ENCODE assay signal across 13 cellular contexts in the genomic region with DNA sequence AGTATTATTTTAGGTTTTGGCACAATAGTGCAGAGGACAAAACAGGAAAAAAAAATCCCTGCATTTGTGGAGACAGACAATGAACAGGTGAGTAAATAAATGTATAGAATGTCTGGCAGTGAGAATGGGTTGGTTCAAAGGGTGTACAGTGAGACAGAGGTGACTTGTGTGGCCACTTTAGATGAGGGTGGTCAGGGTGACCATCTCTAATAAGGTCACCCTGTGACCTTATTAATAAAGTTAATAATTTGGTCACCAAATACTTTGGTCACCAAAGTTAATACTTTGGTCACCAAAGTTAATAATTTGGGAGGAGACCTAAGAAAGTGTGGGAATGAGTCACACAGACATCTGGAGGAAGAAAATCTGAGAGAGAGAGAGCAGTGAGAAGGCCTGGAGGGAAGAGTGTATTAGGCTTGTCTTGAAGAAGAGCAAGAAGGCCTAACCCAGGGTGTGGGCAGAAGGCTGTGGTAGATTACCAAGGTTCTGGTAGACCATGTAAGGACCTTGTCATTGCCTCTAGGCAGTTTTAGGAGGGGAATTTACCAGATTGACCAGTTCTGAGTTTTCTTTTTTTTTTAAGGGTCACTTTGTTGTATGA.
DNase-seq lines count a peak whose midpoint lies in the region; ATAC-seq and TF ChIP-seq lines count a peak whose summit lies in the region.
"Had no signal": no experiment of that assay in that cellular context is flagged by ENCODE, and none has a peak within 500 bp of the region (broad histone marks: within the 10 kb centered on the region; RNA-seq: fewer than 3 reads in every experiment).

No MANE protein-coding gene starts in this region.

- H3K9me3 Mint-ChIP-seq in naive thymus-derived CD4-positive, alpha-beta T cell: peaks cover 0 to 9% (median 0%) of the 10 kb centered on the region in 11 donors
- H3K9me3 Mint-ChIP-seq: type B pancreatic cell had no signal

- no peak overlapping the region for H3K27ac ChIP-seq in naive thymus-derived CD4-positive, alpha-beta T cell (ENCODE audit: low read depth, low read length)
- H3K27ac ChIP-seq: right atrium auricular region had no signal

- intact Hi-C loops in naive thymus-derived CD4-positive, alpha-beta T cell (cut with micrococcal nuclease): no loop called here

- ATAC-seq in GM19324 (IDR thresholded peaks at IDR 0.05; ENCODE audit: low FRiP score, unreplicated experiment) (peak; percentile 86), HG02610 (IDR thresholded peaks at IDR 0.05; ENCODE audit: unreplicated experiment) (peak; percentile 82), HG03354 (IDR thresholded peaks at IDR 0.05; ENCODE audit: poor library complexity, severe bottlenecking, unreplicated experiment) (peak; percentile 82), esophagus mucosa (no peak)
- peak; percentile 29 for ATAC-seq in naive thymus-derived CD4-positive, alpha-beta T cell
- ATAC-seq: activated CD8-positive, alpha-beta memory T cell treated with anti-CD3 and anti-CD28 coated beads, Interleukin-2, amount 10 ng/mL, durations not matched to agents 7 days and 5 days had no signal

- no peak for TF ChIP-seq CTCF in GM10248 (IDR thresholded peaks at IDR 0.05; ENCODE audit: control extremely low read depth, extremely low read depth, low read depth, missing control alignments)

- no peaks in the 10 kb centered on the region for H3K36me3 Mint-ChIP-seq in naive thymus-derived CD4-positive, alpha-beta T cell
- H3K36me3 Mint-ChIP-seq: type B pancreatic cell had no signal

- H3K9me3 ChIP-seq in naive thymus-derived CD4-positive, alpha-beta T cell (ENCODE audit: control insufficient read depth in 2 of 3, low read length in 3 of 3): no peaks in the 10 kb centered on the region
- H3K9me3 ChIP-seq: right atrium auricular region had no signal

- H3K4me3 ChIP-seq in naive thymus-derived CD4-positive, alpha-beta T cell (ENCODE audit: low read length): no peak overlapping the region
- H3K4me3 ChIP-seq: right atrium auricular region had no signal

- no peak for DNase-seq in naive thymus-derived CD4-positive, alpha-beta T cell
- no peak for DNase-seq in GM03348 (ENCODE audit: low spot score)
- no peak for DNase-seq in NCI-H1417 treated with DMSO at 0.1 percent for 48 hours (lab: John Stamatoyannopoulos, UW)
- no peak for DNase-seq in GM10248 (ENCODE audit: extremely low spot score)
- DNase-seq: activated CD8-positive, alpha-beta memory T cell treated with anti-CD3 and anti-CD28 coated beads, Interleukin-2, amount 10 ng/mL, durations not matched to agents 7 days and 5 days; aorta; NCI-H1694 treated with DMSO at 0.1 percent for 48 hours had no signal

- peaks cover 0 to 8% (median 0%) of the 10 kb centered on the region in 7 donors for H3K4me1 Mint-ChIP-seq in naive thymus-derived CD4-positive, alpha-beta T cell
- H3K4me1 Mint-ChIP-seq: activated CD8-positive, alpha-beta memory T cell treated with anti-CD3 and anti-CD28 coated beads, Interleukin-2, amount 10 ng/mL, durations not matched to agents 7 days and 5 days had no signal

- CTCF ChIA-PET in naive thymus-derived CD4-positive, alpha-beta T cell (lab: Charles Lee): no interaction called here
- CTCF ChIA-PET in GM10248 (lab: Yijun Ruan, JAX): no interaction called here

- no peaks in the 10 kb centered on the region for H3K27me3 ChIP-seq in naive thymus-derived CD4-positive, alpha-beta T cell (ENCODE audit: control insufficient read depth in 2 of 2, insufficient read depth in 2 of 2, low read length in 2 of 2)
- H3K27me3 ChIP-seq: right atrium auricular region had no signal

- POLR2A ChIA-PET in naive thymus-derived CD4-positive, alpha-beta T cell (lab: Charles Lee): no interaction called here
- POLR2A ChIA-PET in GM10248 (lab: Yijun Ruan, JAX): no interaction called here

- peaks cover 0 to 4% (median 0%) of the 10 kb centered on the region in 5 donors for H3K27me3 Mint-ChIP-seq in naive thymus-derived CD4-positive, alpha-beta T cell
- H3K27me3 Mint-ChIP-seq: type B pancreatic cell had no signal

- no peaks in the 10 kb centered on the region for H3K4me1 ChIP-seq in naive thymus-derived CD4-positive, alpha-beta T cell (ENCODE audit: control insufficient read depth in 2 of 2, insufficient read depth in 2 of 2, low read length in 2 of 2)
- H3K4me1 ChIP-seq: right atrium auricular region had no signal

- H3K4me3 Mint-ChIP-seq in naive thymus-derived CD4-positive, alpha-beta T cell: no peak overlapping the region
- H3K4me3 Mint-ChIP-seq: activated CD8-positive, alpha-beta memory T cell treated with anti-CD3 and anti-CD28 coated beads, Interleukin-2, amount 10 ng/mL, durations not matched to agents 7 days and 5 days; type B pancreatic cell had no signal

- H3K27ac Mint-ChIP-seq in naive thymus-derived CD4-positive, alpha-beta T cell: no peak overlapping the region
- H3K27ac Mint-ChIP-seq: activated CD8-positive, alpha-beta memory T cell treated with anti-CD3 and anti-CD28 coated beads, Interleukin-2, amount 10 ng/mL, durations not matched to agents 7 days and 5 days; type B pancreatic cell had no signal

- no peaks in the 10 kb centered on the region for H3K36me3 ChIP-seq in naive thymus-derived CD4-positive, alpha-beta T cell (ENCODE audit: control insufficient read depth in 2 of 3, insufficient read depth in 3 of 3, low read length in 3 of 3)
- H3K36me3 ChIP-seq: right atrium auricular region had no signal
